In the genomic region with DNA sequence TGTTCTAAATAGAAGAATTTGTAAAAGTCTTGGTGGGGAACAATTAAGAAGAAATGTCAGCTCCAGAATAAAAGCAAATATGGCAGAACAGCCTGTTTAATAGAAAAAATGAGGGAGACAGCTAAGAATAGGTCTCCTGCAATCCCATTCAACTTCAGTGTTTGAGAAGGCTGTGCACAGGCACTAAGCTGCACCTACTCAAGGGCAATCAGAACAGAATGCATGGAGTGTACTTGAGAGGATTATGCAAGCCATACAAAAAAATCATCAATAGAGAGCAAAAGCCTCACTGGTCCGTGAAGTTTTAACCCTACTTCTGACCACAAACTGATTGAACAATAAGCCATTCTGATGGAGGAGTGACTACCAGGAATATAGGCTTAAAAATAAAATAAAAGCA, we compare ENCODE assay signal across 20 cellular contexts.
DNase-seq lines count a peak whose midpoint lies in the region; ATAC-seq lines count a peak whose summit lies in the region.
"Had no signal": no experiment of that assay in that cellular context is flagged by ENCODE, and none has a peak within 500 bp of the region (broad histone marks: within the 10 kb centered on the region; RNA-seq: fewer than 3 reads in every experiment).

No MANE protein-coding gene starts in this region.

- DNase-seq in D341Med (ENCODE audit: low spot score), result peak; percentile 21
- DNase-seq in DMS53 treated with DMSO at 0.1 percent for 48 hours (lab: John Stamatoyannopoulos, UW; ENCODE audit: unreplicated experiment), result peak; percentile 25
- DNase-seq in NCI-H524 (lab: John Stamatoyannopoulos, UW), result peak; percentile 0 to 55
- peak; percentile 24 for DNase-seq in renal cortical epithelial cell (ENCODE audit: low read depth)
- no peak for DNase-seq in NCI-H526 treated with DMSO at 0.1 percent for 48 hours (lab: John Stamatoyannopoulos, UW)
- DNase-seq in NCI-H2196 (lab: John Stamatoyannopoulos, UW; ENCODE audit: unreplicated experiment), result no peak
- DNase-seq: AML-193; CD4-positive, alpha-beta T cell; COR-L47; DND-41; Karpas-422; NCI-H1105; NCI-H1436 treated with DMSO at 0.1 percent for 48 hours; NCI-H2029; NCI-H226; T-helper 2 cell had no signal

- no peak for ATAC-seq in HG03097 (IDR thresholded peaks at IDR 0.05; ENCODE audit: low FRiP score, unreplicated experiment)
- ATAC-seq: A549, HepG2, SK-N-SH treated with all-trans-retinoic acid at 6 μM for 48 hours had no signal

Comparison
In these comparisons a context has a peak if more than half of its experiments do, and no peak if none do; other contexts are left out.
1. DNase-seq: peak in D341Med (single experiment), DMS53 treated with DMSO at 0.1 percent for 48 hours (single experiment), NCI-H524 (2 of 2) and renal cortical epithelial cell (single experiment); none in NCI-H526 treated with DMSO at 0.1 percent for 48 hours (single experiment) and NCI-H2196 (single experiment).